8 cellular contexts compared by ENCODE assay signal in the genomic region with DNA sequence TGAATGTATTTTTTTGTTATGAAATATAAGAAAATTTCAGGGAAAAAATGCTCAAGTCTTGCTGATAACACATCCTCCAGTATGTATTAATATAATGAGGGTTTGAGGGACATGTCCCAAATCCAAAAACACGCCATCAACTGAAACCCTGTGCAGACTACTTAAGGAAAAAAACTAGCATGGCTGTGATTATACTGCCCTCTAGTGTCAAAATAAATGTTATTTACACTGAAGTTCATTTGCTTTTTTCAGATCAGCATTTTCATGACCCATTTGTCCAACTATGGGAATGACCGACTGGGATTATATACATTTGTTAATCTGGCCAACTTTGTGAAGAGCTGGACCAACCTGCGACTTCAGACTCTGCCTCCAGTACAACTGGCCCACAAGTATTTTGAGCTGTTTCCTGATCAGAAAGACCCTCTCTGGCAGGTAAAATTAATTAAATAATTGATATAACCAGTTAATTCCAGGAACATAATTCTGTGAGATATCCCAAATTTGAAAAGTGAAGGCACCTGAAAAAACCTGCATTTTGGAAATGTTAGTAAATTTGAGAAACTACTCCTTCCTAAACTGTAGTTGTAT.
DNase-seq lines count a peak whose midpoint lies in the region; ATAC-seq and FAIRE-seq lines count a peak whose summit lies in the region.

No MANE protein-coding gene starts in this region.

- no peak overlapping the region for H3K9ac ChIP-seq in mesendoderm (ENCODE audit: low read length)

- H3K4ac ChIP-seq in mesendoderm (ENCODE audit: low read depth, low read length) = no peak overlapping the region

- H3K4me2 ChIP-seq in mesendoderm (ENCODE audit: low read length) = no peak overlapping the region

- no peak overlapping the region for H4K5ac ChIP-seq in mesendoderm (ENCODE audit: low read length)

- no peaks in the 10 kb centered on the region for H3K79me2 ChIP-seq in mesendoderm (ENCODE audit: control insufficient read depth, insufficient read depth, low read length)

- H3K4me3 ChIP-seq in mesendoderm (ENCODE audit: low read length) = no peak overlapping the region

- FAIRE-seq in GM18507 (lab: Jason Lieb, UNC) = peak; percentile 74

- no peaks in the 10 kb centered on the region for H3K36me3 ChIP-seq in mesendoderm (ENCODE audit: control insufficient read depth, insufficient read depth, low read length)

- no peak overlapping the region for H2BK15ac ChIP-seq in mesendoderm (replicated peaks; ENCODE audit: low read depth)

- no peaks in the 10 kb centered on the region for H3K27me3 ChIP-seq in mesendoderm (ENCODE audit: insufficient read depth, low read length, poor library complexity)

- DNase-seq in AG20443 (ENCODE audit: low spot score) (peak; percentile 38), GM18507 (ENCODE audit: extremely low spot score, insufficient read length, low read depth) (no peak), NCI-H748 (lab: John Stamatoyannopoulos, UW; ENCODE audit: unreplicated experiment) (peak; percentile 74), cerebellar cortex (ENCODE audit: low spot score) (peak; percentile 87), mesendoderm (peak; percentile 69), HK-2 (ENCODE audit: unreplicated experiment) (no peak), activated gamma-delta T cell treated with Interleukin-2 at 50 U/mL for 16 hours (no peak)

- H3K79me1 ChIP-seq in mesendoderm (ENCODE audit: low read length) = no peaks in the 10 kb centered on the region

- ATAC-seq in HG03432 (IDR thresholded peaks at IDR 0.05; ENCODE audit: unreplicated experiment) = peak; percentile 67

- no peak overlapping the region for H3K27ac ChIP-seq in mesendoderm (ENCODE audit: low read depth, low read length)

- H3K18ac ChIP-seq in mesendoderm (ENCODE audit: low read length) = no peak overlapping the region

- no peak overlapping the region for H3K56ac ChIP-seq in mesendoderm (ENCODE audit: low read length)

- H4K8ac ChIP-seq in mesendoderm (ENCODE audit: low read depth, low read length) = no peak overlapping the region

- no peaks in the 10 kb centered on the region for H3K4me1 ChIP-seq in mesendoderm (ENCODE audit: control insufficient read depth, low read depth, low read length)

- no peak overlapping the region for H2BK120ac ChIP-seq in mesendoderm (ENCODE audit: low read depth, low read length)

- no peak overlapping the region for H2AK5ac ChIP-seq in mesendoderm (ENCODE audit: low read length)

- H2BK5ac ChIP-seq in mesendoderm (ENCODE audit: low read length) = no peak overlapping the region

- WGBS in mesendoderm (ENCODE audit: extremely low coverage, insufficient coverage, low lambda C conversion rate) = no CpG with 5 or more reads among the region's 3 CpGs

- H3K23ac ChIP-seq in mesendoderm (ENCODE audit: low read length) = no peak overlapping the region

Comparison
In these comparisons a context has a peak if more than half of its experiments do, and no peak if none do; other contexts are left out.
1. DNase-seq: peak in AG20443 (single experiment), NCI-H748 (single experiment), cerebellar cortex (single experiment) and mesendoderm (single experiment); none in GM18507 (single experiment), HK-2 (single experiment) and activated gamma-delta T cell treated with Interleukin-2 at 50 U/mL for 16 hours (single experiment).